ENCODE assay signal across 15 cellular contexts in the genomic region with DNA sequence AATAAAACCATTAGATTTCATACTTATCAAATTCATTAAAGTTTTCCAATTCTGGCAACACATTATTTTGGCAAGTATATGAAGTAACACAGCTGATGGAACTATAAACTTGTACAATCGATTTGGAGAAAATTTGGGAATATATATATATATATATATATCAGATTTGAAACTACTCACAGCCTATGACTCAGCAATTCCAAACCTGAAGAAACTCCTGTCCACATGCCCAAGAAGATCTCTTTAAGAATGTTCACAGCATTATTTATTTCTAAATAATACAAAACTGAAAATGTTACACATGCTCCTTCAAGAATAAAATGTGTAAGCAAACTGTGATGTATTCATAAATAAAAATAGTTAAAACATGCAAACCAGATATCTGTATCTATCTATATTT.
DNase-seq lines count a peak whose midpoint lies in the region; ATAC-seq and TF ChIP-seq lines count a peak whose summit lies in the region.
"Had no signal": no experiment of that assay in that cellular context is flagged by ENCODE, and none has a peak within 500 bp of the region (broad histone marks: within the 10 kb centered on the region; RNA-seq: fewer than 3 reads in every experiment).

No MANE protein-coding gene starts in this region.

- H3K27me3 ChIP-seq in HCT116 (ENCODE audit: insufficient read depth, low read length) (no peaks in the 10 kb centered on the region), adipocyte (replicated peaks; ENCODE audit: control insufficient read depth, insufficient read depth, low read length) (no peaks in the 10 kb centered on the region)

- CTCF ChIA-PET in HCT116 (lab: Charles Lee) = no interaction called here

- no peak for TF ChIP-seq RAD21 in HCT116 (IDR thresholded peaks at IDR 0.05; ENCODE audit: low read depth)

- intact Hi-C loops in HCT116 (cut with micrococcal nuclease) = no loop called here

- H3K27ac ChIP-seq in 22Rv1 (peak overlapping the region; percentile 77), HCT116 (ENCODE audit: low read depth, low read length) (no peak overlapping the region)

- POLR2A ChIA-PET in HCT116 (lab: Charles Lee) = no interaction called here

- peak overlapping the region; percentile 52 for H2AFZ ChIP-seq in HCT116 (ENCODE audit: low read depth, low read length, poor library complexity, severe bottlenecking)
- H2AFZ ChIP-seq: GM23338 had no signal

- no peaks in the 10 kb centered on the region for H3K9me2 ChIP-seq in HCT116 (ENCODE audit: insufficient read depth)

- no peak overlapping the region for H3K9ac ChIP-seq in HCT116 (ENCODE audit: low read length)
- no peak overlapping the region for H3K9ac ChIP-seq in adipocyte (ENCODE audit: low read length)

- no peak for ATAC-seq in HCT116
- no peak for ATAC-seq in GM21717 (IDR thresholded peaks at IDR 0.05; ENCODE audit: unreplicated experiment)
- no peak for ATAC-seq in HG03175 (IDR thresholded peaks at IDR 0.05; ENCODE audit: unreplicated experiment)
- ATAC-seq in HG03139 (IDR thresholded peaks at IDR 0.05; ENCODE audit: unreplicated experiment) = no peak
- ATAC-seq: GM23338 had no signal

- TF ChIP-seq CTCF in 22Rv1 (IDR thresholded peaks at IDR 0.05) (no peak), HCT116 (IDR thresholded peaks at IDR 0.05 in 2 of 3, conservative IDR thresholded peaks at IDR 0.05 in 1 of 3; ENCODE audit: borderline replicate concordance in 1 of 3, insufficient read depth in 1 of 3, low read depth in 2 of 3, low read length in 2 of 3) (no peak), epithelial cell of esophagus (IDR thresholded peaks at IDR 0.05; ENCODE audit: insufficient read depth, low read depth, low read length, missing control alignments) (no peak)

- no peak for TF ChIP-seq POLR2A in HCT116 (IDR thresholded peaks at IDR 0.05; ENCODE audit: borderline replicate concordance, extremely low read depth, insufficient read depth, insufficient read length)

- H3K4me3 ChIP-seq in HCT116 (replicated peaks in 1 of 2; ENCODE audit: low read depth in 1 of 2, low read length in 2 of 2) = no peak overlapping the region
- H3K4me3 ChIP-seq in adipocyte (ENCODE audit: low read length) = no peak overlapping the region
- no peak overlapping the region for H3K4me3 ChIP-seq in epithelial cell of esophagus (ENCODE audit: low read length)
- H3K4me3 ChIP-seq: GM23338 had no signal

- no TSS peak for BruUV-seq in HCT116 (replicated peaks; lab: Mats Ljungman, UMichigan)

- H4K20me1 ChIP-seq in HCT116 (ENCODE audit: insufficient read depth) = no peaks in the 10 kb centered on the region

- no peak overlapping the region for H3K4me2 ChIP-seq in HCT116 (ENCODE audit: low read length)
- H3K4me2 ChIP-seq: GM23338 had no signal

- H3K4me1 ChIP-seq in HCT116 (ENCODE audit: control insufficient read depth in 1 of 2, insufficient read depth in 2 of 2, low read length in 2 of 2) (peaks cover 0 to 4% of the 10 kb centered on the region in 2 experiments; a peak in 1 of 4 replicates), adipocyte (ENCODE audit: control insufficient read depth, insufficient read depth, low read length) (no peaks in the 10 kb centered on the region)
- H3K4me1 ChIP-seq: Caco-2 had no signal

- no peaks in the 10 kb centered on the region for H3K79me2 ChIP-seq in HCT116 (ENCODE audit: insufficient read depth, low read length)

- no peak for DNase-seq in HCT116 (ENCODE audit: low read depth, low spot score)
- peak; percentile 44 for DNase-seq in adipocyte (ENCODE audit: low read depth)
- DNase-seq in epithelial cell of esophagus (ENCODE audit: low read depth) = peak; percentile 45
- DNase-seq in NCI-H2081 (lab: John Stamatoyannopoulos, UW) = no peak
- DNase-seq: Caco-2; CD8-positive, alpha-beta memory T cell; DND-41; GDM1; H7; KBM-7 had no signal

- H3K9me3 ChIP-seq in HCT116 (ENCODE audit: control insufficient read depth in 1 of 2, insufficient read depth in 1 of 2, low read depth in 1 of 2, low read length in 2 of 2) = no peaks in the 10 kb centered on the region
- no peaks in the 10 kb centered on the region for H3K9me3 ChIP-seq in adipocyte (ENCODE audit: control insufficient read depth, low read length)
- H3K9me3 ChIP-seq: Caco-2 had no signal

- RAD21 ChIA-PET in HCT116 (lab: Charles Lee; ENCODE audit: low non-redundant PET in 1 of 2, low total read pairs in 2 of 2, uncharacterized antibody in 2 of 2, unreplicated experiment in 2 of 2) = no interaction called here

- no peaks in the 10 kb centered on the region for H3K36me3 ChIP-seq in HCT116 (ENCODE audit: control insufficient read depth in 1 of 2, insufficient read depth in 2 of 2, low read length in 2 of 2)
- H3K36me3 ChIP-seq in adipocyte (ENCODE audit: control insufficient read depth, insufficient read depth, low read length, severe bottlenecking) = no peaks in the 10 kb centered on the region

TF ChIP-seq in HCT116, 20 proteins besides CTCF, POLR2A, EP300 and RAD21:
- no peak for TF ChIP-seq EZH2phosphoT487 (IDR thresholded peaks at IDR 0.05; ENCODE audit: borderline replicate concordance)
- TF ChIP-seq, protein P1, sequence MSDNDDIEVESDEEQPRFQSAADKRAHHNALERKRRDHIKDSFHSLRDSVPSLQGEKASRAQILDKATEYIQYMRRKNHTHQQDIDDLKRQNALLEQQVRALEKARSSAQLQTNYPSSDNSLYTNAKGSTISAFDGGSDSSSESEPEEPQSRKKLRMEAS (IDR thresholded peaks at IDR 0.05) = no peak
- no peak for TF ChIP-seq CEBPB (IDR thresholded peaks at IDR 0.05; ENCODE audit: low read depth)
- TF ChIP-seq EGR1 (IDR thresholded peaks at IDR 0.05; ENCODE audit: low read depth) = no peak
- TF ChIP-seq, protein P2, sequence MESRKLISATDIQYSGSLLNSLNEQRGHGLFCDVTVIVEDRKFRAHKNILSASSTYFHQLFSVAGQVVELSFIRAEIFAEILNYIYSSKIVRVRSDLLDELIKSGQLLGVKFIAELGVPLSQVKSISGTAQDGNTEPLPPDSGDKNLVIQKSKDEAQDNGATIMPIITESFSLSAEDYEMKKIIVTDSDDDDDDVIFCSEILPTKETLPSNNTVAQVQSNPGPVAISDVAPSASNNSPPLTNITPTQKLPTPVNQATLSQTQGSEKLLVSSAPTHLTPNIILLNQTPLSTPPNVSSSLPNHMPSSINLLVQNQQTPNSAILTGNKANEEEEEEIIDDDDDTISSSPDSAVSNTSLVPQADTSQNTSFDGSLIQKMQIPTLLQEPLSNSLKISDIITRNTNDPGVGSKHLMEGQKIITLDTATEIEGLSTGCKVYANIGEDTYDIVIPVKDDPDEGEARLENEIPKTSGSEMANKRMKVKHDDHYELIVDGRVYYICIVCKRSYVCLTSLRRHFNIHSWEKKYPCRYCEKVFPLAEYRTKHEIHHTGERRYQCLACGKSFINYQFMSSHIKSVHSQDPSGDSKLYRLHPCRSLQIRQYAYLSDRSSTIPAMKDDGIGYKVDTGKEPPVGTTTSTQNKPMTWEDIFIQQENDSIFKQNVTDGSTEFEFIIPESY (IDR thresholded peaks at IDR 0.05; ENCODE audit: extremely low read depth, insufficient replicate concordance, low read length) = no peak
- no peak for TF ChIP-seq SRF (IDR thresholded peaks at IDR 0.05; ENCODE audit: low read depth)
- TF ChIP-seq POLR2AphosphoS5 (IDR thresholded peaks at IDR 0.05; ENCODE audit: low read depth, low read length) = no peak
- TF ChIP-seq TCF7L2 (IDR thresholded peaks at IDR 0.05; ENCODE audit: borderline replicate concordance, extremely low read depth, insufficient read depth, insufficient read length) = no peak
- no peak for TF ChIP-seq FOSL1 (IDR thresholded peaks at IDR 0.05; ENCODE audit: low read depth)
- no peak for TF ChIP-seq JUND (IDR thresholded peaks at IDR 0.05)
- no peak for TF ChIP-seq YY1 (IDR thresholded peaks at IDR 0.05; ENCODE audit: extremely low read depth, insufficient replicate concordance, low read depth, low read length)

Comparison
In these comparisons a context has a peak if more than half of its experiments do, and no peak if none do; other contexts are left out.
1. DNase-seq: peak in adipocyte (single experiment) and epithelial cell of esophagus (single experiment); none in HCT116 (single experiment) and NCI-H2081 (0 of 2).